ENCODE assay signal across 13 cellular contexts in genomic region chr9:21852751-21853150, GRCh38. TPM values are rescaled to one million over a fixed set of nuclear protein-coding genes. Genes with fewer than 3 reads are reported as not detected.
A peak's percentile ranks its signal among the peaks of the same experiment; 100 is the strongest.
DNase-seq lines count a peak whose midpoint lies in the region; ATAC-seq and TF ChIP-seq lines count a peak whose summit lies in the region.
"Had no signal": no experiment of that assay in that cellular context is flagged by ENCODE, and none has a peak within 500 bp of the region (broad histone marks: within the 10 kb centered on the region; RNA-seq: fewer than 3 reads in every experiment).

No MANE protein-coding gene starts in this region.

- H3K9me3 ChIP-seq in liver (ENCODE audit: control insufficient read depth in 4 of 4, low read length in 3 of 4) (peaks cover 0 to 4% (median 1%) of the 10 kb centered on the region in 4 donors), thyroid gland (no peaks in the 10 kb centered on the region)

- H3K9ac ChIP-seq in liver (ENCODE audit: low read depth in 1 of 2, low read length in 2 of 2): no peak overlapping the region

- DNase-seq in HK-2 (ENCODE audit: unreplicated experiment): no peak
- no peak for DNase-seq in thyroid gland
- DNase-seq in NK-92 (lab: John Stamatoyannopoulos, UW; ENCODE audit: unreplicated experiment): no peak
- DNase-seq in NCI-H146 treated with DMSO at 0.1 percent for 48 hours (lab: John Stamatoyannopoulos, UW; ENCODE audit: unreplicated experiment): no peak
- DNase-seq: activated CD4-positive, alpha-beta T cell treated with anti-CD3 and anti-CD28 coated beads, Interleukin-2, amount 50 U/mL, for 48 hours; DND-41; mesendoderm; NCI-H1417 had no signal

- TF ChIP-seq CTCF in liver (IDR thresholded peaks at IDR 0.05; ENCODE audit: low read depth, low read length, missing input control) (no peak), thyroid gland (IDR thresholded peaks at IDR 0.05) (no peak)

- intact Hi-C loops in thyroid gland (cut with DNase I): no loop called here

- no peaks in the 10 kb centered on the region for H3K27me3 ChIP-seq in liver (ENCODE audit: control insufficient read depth in 4 of 4, insufficient read depth in 4 of 4, low read length in 3 of 4)
- H3K27me3 ChIP-seq in thyroid gland: no peaks in the 10 kb centered on the region

- 61% methylated on average over 3 of the region's 3 CpGs for WGBS in liver
- 80 to 85% methylated on average over 3 of the region's 3 CpGs for WGBS in thyroid gland, 2 donors

- H3K4me1 ChIP-seq in liver (ENCODE audit: control insufficient read depth in 4 of 4, insufficient read depth in 4 of 4, low read length in 3 of 4) (peaks cover 2 to 34% (median 22%) of the 10 kb centered on the region in 4 donors), thyroid gland (no peaks in the 10 kb centered on the region)

- TF ChIP-seq POLR2A in thyroid gland (IDR thresholded peaks at IDR 0.05): no peak

- peaks cover 0 to 4% (median 0%) of the 10 kb centered on the region in 4 donors for H3K36me3 ChIP-seq in liver (ENCODE audit: control insufficient read depth in 4 of 4, insufficient read depth in 3 of 4, low read depth in 1 of 4, low read length in 3 of 4)
- H3K36me3 ChIP-seq in thyroid gland: no peaks in the 10 kb centered on the region

- H3K27ac ChIP-seq in liver (ENCODE audit: low read depth in 1 of 2, low read length in 2 of 2): peak overlapping the region; percentile 81 to 88
- H3K27ac ChIP-seq in thyroid gland: no peak overlapping the region
- H3K27ac ChIP-seq: RWPE1 had no signal

- TF ChIP-seq RAD21 in liver (IDR thresholded peaks at IDR 0.05): no peak

- H3K4me3 ChIP-seq in liver (ENCODE audit: low read depth in 1 of 3, low read length in 3 of 3) (no peak overlapping the region), thyroid gland (replicated peaks in 1 of 3) (no peak overlapping the region)

- ATAC-seq in GM18520 (IDR thresholded peaks at IDR 0.05; ENCODE audit: unreplicated experiment) (peak; percentile 99), GM21381 (IDR thresholded peaks at IDR 0.05; ENCODE audit: unreplicated experiment) (peak; percentile 100), HG03095 (IDR thresholded peaks at IDR 0.05; ENCODE audit: unreplicated experiment) (peak; percentile 97)

TF ChIP-seq in liver, 16 proteins besides CTCF, POLR2A, EP300 and RAD21:
- TF ChIP-seq HNF4G (IDR thresholded peaks at IDR 0.05): no peak
- no peak for TF ChIP-seq MAX (IDR thresholded peaks at IDR 0.05)
- no peak for TF ChIP-seq YY1 (IDR thresholded peaks at IDR 0.05)
- TF ChIP-seq FOXA2 (IDR thresholded peaks at IDR 0.05): no peak
- TF ChIP-seq FOXA1 (IDR thresholded peaks at IDR 0.05): no peak
- TF ChIP-seq TAF1 (conservative IDR thresholded peaks at IDR 0.05): no peak

RNA-seq across cellular contexts. Expression of gene MTAP, which starts 50.3 kb away (rescaled TPM):
- total RNA-seq in liver (10 to 100 TPM; 12.9 to 17.7 TPM), thyroid gland (10 to 100 TPM; 17.1 to 24.2 (median 19.1) TPM)
- polyA plus RNA-seq in liver: 10 to 100 TPM in 1 of 2 donors, 1 to 10 TPM in 1; 8.6 to 12.2 TPM

Comparison
In these comparisons a context has a peak if more than half of its experiments do, and no peak if none do; other contexts are left out.
1. H3K27ac ChIP-seq: peak in liver (2 of 2); none in thyroid gland (0 of 3).
2. Peak in every context shown above with its lines, with median percentiles within 50 percentile points of each other: ATAC-seq.